ENCODE assay signal across 9 cellular contexts in genomic region chr11:16815047-16815767, GRCh38.
DNase-seq lines count a peak whose midpoint lies in the region; ATAC-seq and TF ChIP-seq lines count a peak whose summit lies in the region.
"Had no signal": no experiment of that assay in that cellular context is flagged by ENCODE, and none has a peak within 500 bp of the region (broad histone marks: within the 10 kb centered on the region; RNA-seq: fewer than 3 reads in every experiment).

No MANE protein-coding gene starts in this region.

- H3K4me3 ChIP-seq in MG63: no peak overlapping the region
- no peak overlapping the region for H3K4me3 ChIP-seq in right cardiac atrium (ENCODE audit: low read length)
- H3K4me3 ChIP-seq in subcutaneous abdominal adipose tissue (ENCODE audit: low read depth in 1 of 5, low read length in 5 of 5): peak overlapping the region in 3 of 5 donors; percentile 1 to 32 (median 17)

- H3K4me3 Mint-ChIP-seq in activated T-helper 2 cell treated with anti-CD3 and anti-CD28 coated beads, Interferon-gamma antibody, Interleukin-2, Interleukin-4, amounts not matched to agents 10 μg/mL and 5 μg/mL and 100 μg/mL, durations not matched to agents 14 hours and 24 hours and 36 hours (ENCODE audit: low read depth): no peak overlapping the region

- peaks cover 7% of the 10 kb centered on the region for H3K4me1 Mint-ChIP-seq in activated T-helper 2 cell treated with anti-CD3 and anti-CD28 coated beads, Interferon-gamma antibody, Interleukin-2, Interleukin-4, amounts not matched to agents 10 μg/mL and 5 μg/mL and 100 μg/mL, durations not matched to agents 14 hours and 24 hours and 36 hours (ENCODE audit: low read depth)

- peak overlapping the region in 2 of 5 donors; percentile 14 to 54 for H3K9ac ChIP-seq in subcutaneous abdominal adipose tissue (ENCODE audit: low read length in 5 of 5)

- H3K4me1 ChIP-seq in right cardiac atrium (ENCODE audit: control insufficient read depth, insufficient read depth, low read length) (peaks cover 8% of the 10 kb centered on the region), subcutaneous abdominal adipose tissue (ENCODE audit: control insufficient read depth in 5 of 5, insufficient read depth in 5 of 5, low read length in 5 of 5) (peaks cover 7 to 69% (median 49%) of the 10 kb centered on the region in 5 donors)

- H3K27me3 ChIP-seq in MG63 (no peaks in the 10 kb centered on the region), right cardiac atrium (ENCODE audit: control insufficient read depth, insufficient read depth) (no peaks in the 10 kb centered on the region), subcutaneous abdominal adipose tissue (ENCODE audit: control insufficient read depth in 5 of 5, insufficient read depth in 4 of 5, low read length in 5 of 5) (no peaks in the 10 kb centered on the region)

- CTCF ChIA-PET in RWPE1 (lab: Yijun Ruan, JAX): interaction anchor here (3.1 kb wide), 1 partner anchor 27 kb away, joined by 8 read pairs; no protein-coding TSS in a partner anchor

- H3K36me3 Mint-ChIP-seq in activated T-helper 2 cell treated with anti-CD3 and anti-CD28 coated beads, Interferon-gamma antibody, Interleukin-2, Interleukin-4, amounts not matched to agents 10 μg/mL and 5 μg/mL and 100 μg/mL, durations not matched to agents 14 hours and 24 hours and 36 hours (ENCODE audit: low read depth): peaks cover 16% of the 10 kb centered on the region

- TF ChIP-seq CTCF in RWPE1 (conservative IDR thresholded peaks at IDR 0.05; ENCODE audit: low read depth): no peak

- H3K9me3 ChIP-seq in MG63: no peaks in the 10 kb centered on the region
- no peaks in the 10 kb centered on the region for H3K9me3 ChIP-seq in right cardiac atrium (ENCODE audit: control insufficient read depth, low read length)
- no peaks in the 10 kb centered on the region for H3K9me3 ChIP-seq in subcutaneous abdominal adipose tissue (ENCODE audit: control insufficient read depth in 5 of 5, low read length in 5 of 5)

- POLR2A ChIA-PET in RWPE1 (lab: Yijun Ruan, JAX; ENCODE audit: low non-redundant PET): no interaction called here

- peaks cover 2% of the 10 kb centered on the region for H3K27me3 Mint-ChIP-seq in activated T-helper 2 cell treated with anti-CD3 and anti-CD28 coated beads, Interferon-gamma antibody, Interleukin-2, Interleukin-4, amounts not matched to agents 10 μg/mL and 5 μg/mL and 100 μg/mL, durations not matched to agents 14 hours and 24 hours and 36 hours (ENCODE audit: low read depth)

- no peaks in the 10 kb centered on the region for H3K9me3 Mint-ChIP-seq in activated T-helper 2 cell treated with anti-CD3 and anti-CD28 coated beads, Interferon-gamma antibody, Interleukin-2, Interleukin-4, amounts not matched to agents 10 μg/mL and 5 μg/mL and 100 μg/mL, durations not matched to agents 14 hours and 24 hours and 36 hours

- DNase-seq in MG63: peak; percentile 47
- DNase-seq in SKM-1 (lab: John Stamatoyannopoulos, UW; ENCODE audit: unreplicated experiment): peak; percentile 66
- peak; percentile 71 to 88 (median 87) for DNase-seq in right cardiac atrium
- no peak for DNase-seq in activated T-helper 2 cell treated with anti-CD3 and anti-CD28 coated beads, Interferon-gamma antibody, Interleukin-2, Interleukin-4, amounts not matched to agents 10 μg/mL and 5 μg/mL and 100 μg/mL, durations not matched to agents 14 hours and 24 hours and 36 hours (ENCODE audit: low spot score)
- no peak for DNase-seq in LoVo (ENCODE audit: low spot score)
- DNase-seq in COLO829 (ENCODE audit: low spot score): no peak
- DNase-seq in RWPE1 (ENCODE audit: low spot score): no peak

- intact Hi-C loops in right cardiac atrium (cut with DNase I): no loop called here
- intact Hi-C loops in activated T-helper 2 cell treated with anti-CD3 and anti-CD28 coated beads, Interferon-gamma antibody, Interleukin-2, Interleukin-4, amounts not matched to agents 10 μg/mL and 5 μg/mL and 100 μg/mL, durations not matched to agents 14 hours and 24 hours and 36 hours (cut with micrococcal nuclease): no loop called here

- ATAC-seq in right cardiac atrium: peak; percentile 65 to 69
- ATAC-seq: HCT116 had no signal

- 42% methylated on average over 23 of the region's 23 CpGs for WGBS in right cardiac atrium

- H3K36me3 ChIP-seq in MG63: no peaks in the 10 kb centered on the region
- H3K36me3 ChIP-seq in subcutaneous abdominal adipose tissue (ENCODE audit: control insufficient read depth in 5 of 5, insufficient read depth in 5 of 5, low read length in 5 of 5): peaks cover 0 to 6% (median 0%) of the 10 kb centered on the region in 5 donors

- no peak overlapping the region for H3K27ac Mint-ChIP-seq in activated T-helper 2 cell treated with anti-CD3 and anti-CD28 coated beads, Interferon-gamma antibody, Interleukin-2, Interleukin-4, amounts not matched to agents 10 μg/mL and 5 μg/mL and 100 μg/mL, durations not matched to agents 14 hours and 24 hours and 36 hours

- peak overlapping the region; percentile 30 for H3K27ac ChIP-seq in right cardiac atrium (ENCODE audit: low read length)
- peak overlapping the region; percentile 60 for H3K27ac ChIP-seq in subcutaneous abdominal adipose tissue (ENCODE audit: low read depth, low read length)
- H3K27ac ChIP-seq in RWPE1: no peak overlapping the region

Comparison
In these comparisons a context has a peak if more than half of its experiments do, and no peak if none do; other contexts are left out.
1. DNase-seq: peak in MG63 (single experiment), SKM-1 (single experiment) and right cardiac atrium (3 of 3); none in activated T-helper 2 cell treated with anti-CD3 and anti-CD28 coated beads, Interferon-gamma antibody, Interleukin-2, Interleukin-4, amounts not matched to agents 10 μg/mL and 5 μg/mL and 100 μg/mL, durations not matched to agents 14 hours and 24 hours and 36 hours (single experiment), LoVo (single experiment), COLO829 (single experiment) and RWPE1 (single experiment).
2. H3K4me3 ChIP-seq: peak in subcutaneous abdominal adipose tissue (3 of 5); none in MG63 (single experiment) and right cardiac atrium (single experiment).